In genomic region chr19:49615861-49616260, GRCh38 we compare ENCODE assay signal across 20 cellular contexts. TPM values are rescaled to one million over a fixed set of nuclear protein-coding genes. Genes with fewer than 3 reads are reported as not detected.
"Had no signal": no experiment of that assay in that cellular context is flagged by ENCODE, and none has a peak within 500 bp of the region (broad histone marks: within the 10 kb centered on the region; RNA-seq: fewer than 3 reads in every experiment).

No MANE protein-coding gene starts in this region.

- H3K4me3 ChIP-seq: SJSA1, SK-N-MC had no signal

- H3K27ac ChIP-seq: SK-N-MC had no signal

- H3K27me3 ChIP-seq: SJSA1 had no signal

- H3K9me3 ChIP-seq: SJSA1 had no signal

- DNase-seq: KBM-7, NCI-H1092, NCI-H1105 treated with DMSO at 0.1 percent for 48 hours, NCI-H1417 treated with DMSO at 0.1 percent for 48 hours, NCI-H146, NCI-H1694 treated with DMSO at 0.1 percent for 48 hours, NCI-H2029, NCI-H2081 treated with DMSO at 0.1 percent for 48 hours, NCI-H2171, NCI-H226, NCI-H446, NCI-H510A, NCI-H524 treated with DMSO at 0.1 percent for 48 hours, NCI-H69, NCI-H774, Right ventricle myocardium superior, RPMI8226, SIG-M5 had no signal

RNA-seq across cellular contexts. Expression of gene PRRG2, which starts 34.7 kb away (rescaled TPM):
- total RNA-seq: SJSA1 had no signal
